In genomic region chr9:135346438-135347050, GRCh38 we compare ENCODE assay signal across 17 cellular contexts.
DNase-seq lines count a peak whose midpoint lies in the region; ATAC-seq lines count a peak whose summit lies in the region.
"Had no signal": no experiment of that assay in that cellular context is flagged by ENCODE, and none has a peak within 500 bp of the region (broad histone marks: within the 10 kb centered on the region; RNA-seq: fewer than 3 reads in every experiment).

No MANE protein-coding gene starts in this region.

- intact Hi-C loops in Right ventricle myocardium inferior (cut with DNase I): no loop called here
- intact Hi-C loops in left ventricle myocardium superior (cut with micrococcal nuclease): no loop called here
- intact Hi-C loops in activated CD4-positive, alpha-beta memory T cell treated with anti-CD3 and anti-CD28 coated beads for 36 hours (cut with micrococcal nuclease): no loop called here

- H3K4me1 Mint-ChIP-seq in activated CD4-positive, alpha-beta memory T cell treated with anti-CD3 and anti-CD28 coated beads for 36 hours (ENCODE audit: low read depth): no peaks in the 10 kb centered on the region
- H3K4me1 Mint-ChIP-seq: GM23338 had no signal

- no peaks in the 10 kb centered on the region for H3K36me3 ChIP-seq in NT2/D1 (ENCODE audit: insufficient read depth, insufficient read length, low read length)
- H3K36me3 ChIP-seq: BE2C had no signal

- H3K27me3 ChIP-seq in NT2/D1 (ENCODE audit: insufficient read depth, insufficient read length): no peaks in the 10 kb centered on the region
- H3K27me3 ChIP-seq: BE2C had no signal

- peak overlapping the region; percentile 58 for H3K27ac ChIP-seq in cingulate gyrus (ENCODE audit: low read depth, low read length)
- H3K27ac ChIP-seq: C4-2B had no signal

- no peaks in the 10 kb centered on the region for H3K36me3 Mint-ChIP-seq in activated CD4-positive, alpha-beta memory T cell treated with anti-CD3 and anti-CD28 coated beads for 36 hours
- H3K36me3 Mint-ChIP-seq: CD8-positive, alpha-beta T cell had no signal

- no peak for ATAC-seq in Right ventricle myocardium inferior
- no peak for ATAC-seq in left ventricle myocardium superior
- ATAC-seq in HG03521 (IDR thresholded peaks at IDR 0.05; ENCODE audit: unreplicated experiment): no peak
- ATAC-seq: CD8-positive, alpha-beta T cell; GM23338 had no signal

- CTCF ChIA-PET in activated CD4-positive, alpha-beta memory T cell treated with anti-CD3 and anti-CD28 coated beads for 36 hours (lab: Charles Lee): no interaction called here

- DNase-seq in Right ventricle myocardium inferior (ENCODE audit: missing footprints) (peak; percentile 28), left ventricle myocardium superior (no peak), NT2/D1 (ENCODE audit: low read depth, low spot score) (no peak), superior temporal gyrus (ENCODE audit: extremely low spot score) (peak; percentile 38), NCI-H2029 (lab: John Stamatoyannopoulos, UW) (no peak)
- no peak for DNase-seq in activated CD4-positive, alpha-beta memory T cell treated with anti-CD3 and anti-CD28 coated beads for 36 hours
- DNase-seq: ACHN; BE2C; CD8-positive, alpha-beta T cell; COR-L47; DMS153; DND-41; GDM1 had no signal

- no peaks in the 10 kb centered on the region for H3K9me3 Mint-ChIP-seq in activated CD4-positive, alpha-beta memory T cell treated with anti-CD3 and anti-CD28 coated beads for 36 hours
- H3K9me3 Mint-ChIP-seq: CD8-positive, alpha-beta T cell; GM23338 had no signal

- peaks cover 17% of the 10 kb centered on the region for H3K27me3 Mint-ChIP-seq in activated CD4-positive, alpha-beta memory T cell treated with anti-CD3 and anti-CD28 coated beads for 36 hours

- peak overlapping the region; percentile 1 for H3K9ac ChIP-seq in NT2/D1 (ENCODE audit: insufficient read length, low read depth)

- H3K4me3 Mint-ChIP-seq in activated CD4-positive, alpha-beta memory T cell treated with anti-CD3 and anti-CD28 coated beads for 36 hours: no peak overlapping the region
- H3K4me3 Mint-ChIP-seq: CD8-positive, alpha-beta T cell; GM23338 had no signal

- POLR2A ChIA-PET in activated CD4-positive, alpha-beta memory T cell treated with anti-CD3 and anti-CD28 coated beads for 36 hours (lab: Charles Lee): no interaction called here

- no peak overlapping the region for H3K27ac Mint-ChIP-seq in activated CD4-positive, alpha-beta memory T cell treated with anti-CD3 and anti-CD28 coated beads for 36 hours
- H3K27ac Mint-ChIP-seq: CD8-positive, alpha-beta T cell had no signal

- H3K4me3 ChIP-seq in NT2/D1 (ENCODE audit: insufficient read length, low read depth): no peak overlapping the region
- H3K4me3 ChIP-seq: GM23338 had no signal

- H3K4me1 ChIP-seq in NT2/D1 (ENCODE audit: insufficient read depth, insufficient read length): peaks cover 13% of the 10 kb centered on the region

- H3K9me3 ChIP-seq in NT2/D1 (ENCODE audit: insufficient read depth, low read length): peaks cover 3% of the 10 kb centered on the region; the same call in 1 of the 2 replicates
- H3K9me3 ChIP-seq: BE2C had no signal

Comparison
In these comparisons a context has a peak if more than half of its experiments do, and no peak if none do; other contexts are left out.
1. DNase-seq: peak in Right ventricle myocardium inferior (single experiment) and superior temporal gyrus (single experiment); none in left ventricle myocardium superior (single experiment), NT2/D1 (single experiment), activated CD4-positive, alpha-beta memory T cell treated with anti-CD3 and anti-CD28 coated beads for 36 hours (single experiment) and NCI-H2029 (single experiment).